Comparison of ENCODE assay signal across 8 cellular contexts in genomic region chr14:102524451-102525212, GRCh38. TPM values are rescaled to one million over a fixed set of nuclear protein-coding genes. Genes with fewer than 3 reads are reported as not detected.
A peak's percentile ranks its signal among the peaks of the same experiment; 100 is the strongest.
DNase-seq lines count a peak whose midpoint lies in the region; ATAC-seq and TF ChIP-seq lines count a peak whose summit lies in the region.

No MANE protein-coding gene starts in this region.

- peak overlapping the region; percentile 88 for H3K4me3 ChIP-seq in endodermal cell (ENCODE audit: low read length)

- DNase-seq in COLO829 (ENCODE audit: low spot score) (peak; percentile 94), HS-5 (ENCODE audit: low read depth) (peak; percentile 90), endodermal cell (peak; percentile 100), mesenteric fat pad (ENCODE audit: low spot score) (peak; percentile 99)
- DNase-seq in NK-92 treated with Interleukin-12 subunit alpha and Interleukin-12 subunit beta, amount 100 ng/mL, for 24 hours (lab: John Stamatoyannopoulos, UW) = peak; percentile 74
- peak; percentile 93 to 99 (median 99) for DNase-seq in activated CD8-positive, alpha-beta memory T cell treated with anti-CD3 and anti-CD28 coated beads for 48 hours (ENCODE audit: low read depth in 2 of 3, low spot score in 2 of 3)
- DNase-seq in stimulated activated CD8-positive, alpha-beta memory T cell treated with anti-CD3 and anti-CD28 coated beads, Interleukin-15, amount 100 ng/mL, for 24 hours (ENCODE audit: low read depth) = peak; percentile 96

- TF ChIP-seq CTCF in endodermal cell (conservative IDR thresholded peaks at IDR 0.05) = peak; percentile 100

- H3K9me3 Mint-ChIP-seq in endodermal cell = no peaks in the 10 kb centered on the region

- H3K9me3 ChIP-seq in endodermal cell (ENCODE audit: control insufficient read depth, low read length) = no peaks in the 10 kb centered on the region

- H3K4me1 ChIP-seq in endodermal cell (ENCODE audit: control insufficient read depth, insufficient read depth, low read length) = peaks cover 3% of the 10 kb centered on the region

- H3K36me3 Mint-ChIP-seq in endodermal cell (ENCODE audit: low read depth) = no peaks in the 10 kb centered on the region

- H3K27me3 ChIP-seq in endodermal cell (ENCODE audit: control insufficient read depth, insufficient read depth, low read length, poor library complexity, severe bottlenecking) = no peaks in the 10 kb centered on the region

- peak overlapping the region; percentile 66 for H3K4me3 Mint-ChIP-seq in endodermal cell

- H3K27me3 Mint-ChIP-seq in endodermal cell (ENCODE audit: insufficient read depth) = no peaks in the 10 kb centered on the region

- H3K27ac ChIP-seq in endodermal cell (ENCODE audit: low read depth, low read length) = no peak overlapping the region

- peak overlapping the region; percentile 81 for H3K27ac Mint-ChIP-seq in endodermal cell

- ATAC-seq in GM19468 (IDR thresholded peaks at IDR 0.05; ENCODE audit: extremely low read depth, unreplicated experiment) = peak; percentile 88

- no peaks in the 10 kb centered on the region for H3K36me3 ChIP-seq in endodermal cell (ENCODE audit: control insufficient read depth, insufficient read depth, low read length)

- 1 to 4% methylated on average over 11 to 32 of the region's 32 CpGs for WGBS in endodermal cell (ENCODE audit: insufficient coverage in 1 of 2, insufficient read length in 1 of 2), 2 experiments

- H3K9ac ChIP-seq in endodermal cell (ENCODE audit: extremely low read depth, low read length, poor library complexity, severe bottlenecking) = peak overlapping the region; percentile 26

- peaks cover 7% of the 10 kb centered on the region for H3K4me1 Mint-ChIP-seq in endodermal cell

RNA-seq across cellular contexts. Expression of gene ANKRD9, which starts 15.1 kb away (rescaled TPM):
- total RNA-seq in endodermal cell (10 to 100 TPM; 32.7 to 38.9 TPM), mesenteric fat pad (26.0 TPM)
- polyA plus RNA-seq in endodermal cell (2013, experiment 1 of 2) = 28.5 TPM
- 27.2 TPM for polyA plus RNA-seq in endodermal cell (2013, experiment 2 of 2)
